ENCODE assay signal across 3 cellular contexts in the genomic region with DNA sequence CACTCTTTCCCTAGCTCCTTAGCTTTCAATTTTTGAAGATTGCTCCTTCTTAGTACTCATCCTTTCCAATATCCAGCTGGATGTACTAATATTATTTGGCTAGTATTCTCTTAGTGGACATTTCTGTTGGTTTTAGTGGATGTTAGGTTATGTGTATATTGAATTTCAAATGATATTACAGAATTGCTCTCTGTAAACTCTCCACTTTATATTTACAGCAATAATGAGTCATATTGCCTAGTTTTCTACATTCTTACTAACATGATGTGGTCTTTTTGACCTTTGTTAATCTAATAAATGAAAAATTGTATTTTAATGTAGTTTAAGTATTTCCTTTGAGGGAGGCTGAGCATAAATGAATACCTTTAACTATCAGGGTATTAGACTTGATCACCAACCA.
"Had no signal": no experiment of that assay in that cellular context is flagged by ENCODE, and none has a peak within 500 bp of the region (broad histone marks: within the 10 kb centered on the region; RNA-seq: fewer than 3 reads in every experiment).

No MANE protein-coding gene starts in this region.

- H3K4me3 ChIP-seq: GM23338 had no signal

- H3K4me2 ChIP-seq: GM23338 had no signal

- ATAC-seq: GM23338 had no signal

- H2AFZ ChIP-seq: GM23338 had no signal

- DNase-seq: H9, KBM-7 had no signal
